ENCODE assay signal across 16 cellular contexts in the genomic region with DNA sequence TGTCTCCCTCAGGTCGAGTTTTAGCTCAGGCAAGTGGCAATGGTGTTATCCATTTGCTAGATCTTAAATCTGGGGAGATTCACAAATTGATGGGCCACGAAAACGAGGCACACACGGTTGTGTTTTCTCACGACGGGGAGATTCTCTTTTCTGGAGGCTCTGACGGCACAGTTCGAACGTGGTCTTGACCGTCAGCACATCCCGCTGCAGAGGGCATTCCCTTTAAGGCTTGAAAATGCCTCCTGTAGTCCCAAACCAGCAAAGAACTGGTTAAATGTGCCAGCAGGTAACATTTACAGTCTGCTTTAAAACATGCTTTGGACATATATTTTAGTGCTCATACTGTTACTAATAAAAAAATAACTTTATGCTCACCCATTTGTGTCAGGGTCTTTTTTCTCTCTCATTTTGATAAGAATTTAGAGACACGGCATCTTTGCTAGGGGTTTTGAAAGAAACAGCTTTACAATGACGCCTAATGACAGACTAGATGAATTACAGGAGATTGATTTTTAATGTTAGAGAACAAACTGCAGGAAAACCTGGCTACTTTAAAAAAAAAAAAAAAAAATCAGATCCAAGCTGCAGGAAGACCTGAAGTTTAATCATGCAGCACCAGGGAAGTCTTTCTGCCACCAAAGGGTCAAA. TPM values are rescaled to one million over a fixed set of nuclear protein-coding genes. Genes with fewer than 3 reads are reported as not detected.
DNase-seq lines count a peak whose midpoint lies in the region; ATAC-seq and TF ChIP-seq lines count a peak whose summit lies in the region.
"Had no signal": no experiment of that assay in that cellular context is flagged by ENCODE, and none has a peak within 500 bp of the region (broad histone marks: within the 10 kb centered on the region; RNA-seq: fewer than 3 reads in every experiment).

No MANE protein-coding gene starts in this region.

- H3K9ac ChIP-seq in parathyroid adenoma: no peak overlapping the region

- H3K79me2 ChIP-seq in parathyroid adenoma: no peaks in the 10 kb centered on the region

- CTCF ChIA-PET in activated CD8-positive, alpha-beta memory T cell treated with anti-CD3 and anti-CD28 coated beads, Interleukin-2, amount 10 ng/mL, durations not matched to agents 7 days and 5 days (lab: Charles Lee): interaction anchor here (0.5 kb wide), 1 partner anchor 591 kb away, joined by 3 read pairs; no protein-coding TSS in a partner anchor

- H3K4me3 Mint-ChIP-seq in immature natural killer cell: no peak overlapping the region
- H3K4me3 Mint-ChIP-seq in activated CD8-positive, alpha-beta memory T cell treated with anti-CD3 and anti-CD28 coated beads, Interleukin-2, amount 10 ng/mL, durations not matched to agents 7 days and 5 days: no peak overlapping the region
- H3K4me3 Mint-ChIP-seq: naive thymus-derived CD8-positive, alpha-beta T cell had no signal

- peak overlapping the region; percentile 3 for H2AFZ ChIP-seq in parathyroid adenoma

- TF ChIP-seq CTCF in WERI-Rb-1 (IDR thresholded peaks at IDR 0.05; ENCODE audit: low read depth, low read length) (no peak), parathyroid adenoma (IDR thresholded peaks at IDR 0.05) (peak; percentile 10)

- no peak overlapping the region for H3K27ac Mint-ChIP-seq in immature natural killer cell
- H3K27ac Mint-ChIP-seq in activated CD8-positive, alpha-beta memory T cell treated with anti-CD3 and anti-CD28 coated beads, Interleukin-2, amount 10 ng/mL, durations not matched to agents 7 days and 5 days: no peak overlapping the region
- H3K27ac Mint-ChIP-seq: naive thymus-derived CD8-positive, alpha-beta T cell had no signal

- H3K36me3 ChIP-seq in WERI-Rb-1 (no peaks in the 10 kb centered on the region), parathyroid adenoma (ENCODE audit: control insufficient read depth, insufficient read depth, low read length) (no peaks in the 10 kb centered on the region)
- H3K36me3 ChIP-seq: gastroesophageal sphincter, thyroid gland had no signal

- H3K27me3 ChIP-seq in WERI-Rb-1 (ENCODE audit: insufficient read depth, low read depth, severe bottlenecking) (no peaks in the 10 kb centered on the region), parathyroid adenoma (ENCODE audit: control insufficient read depth, insufficient read depth, low read length) (no peaks in the 10 kb centered on the region)
- H3K27me3 ChIP-seq: gastroesophageal sphincter, thyroid gland had no signal

- H3K27me3 Mint-ChIP-seq in immature natural killer cell (ENCODE audit: low read depth in 3 of 3): no peaks in the 10 kb centered on the region
- no peaks in the 10 kb centered on the region for H3K27me3 Mint-ChIP-seq in activated CD8-positive, alpha-beta memory T cell treated with anti-CD3 and anti-CD28 coated beads, Interleukin-2, amount 10 ng/mL, durations not matched to agents 7 days and 5 days

- H3K4me2 ChIP-seq in parathyroid adenoma (ENCODE audit: low read length): no peak overlapping the region

- H3K4me1 Mint-ChIP-seq in immature natural killer cell: no peaks in the 10 kb centered on the region
- H3K4me1 Mint-ChIP-seq in activated CD8-positive, alpha-beta memory T cell treated with anti-CD3 and anti-CD28 coated beads, Interleukin-2, amount 10 ng/mL, durations not matched to agents 7 days and 5 days: no peaks in the 10 kb centered on the region
- H3K4me1 Mint-ChIP-seq: naive thymus-derived CD8-positive, alpha-beta T cell had no signal

- H3K4me3 ChIP-seq in WERI-Rb-1 (ENCODE audit: low read depth, low read length) (peak overlapping the region; percentile 26; the same call in 1 of the 2 replicates), parathyroid adenoma (ENCODE audit: low read depth, low read length) (no peak overlapping the region)
- H3K4me3 ChIP-seq: gastroesophageal sphincter, skin epidermis, thyroid gland had no signal

- peak; percentile 6 for DNase-seq in NCI-H1092 treated with DMSO at 0.1 percent for 48 hours (lab: John Stamatoyannopoulos, UW)
- no peak for DNase-seq in NCI-H1092 (lab: John Stamatoyannopoulos, UW)
- DNase-seq in NCI-H2107 (lab: John Stamatoyannopoulos, UW): peak; percentile 3
- no peak for DNase-seq in WERI-Rb-1
- DNase-seq in immature natural killer cell: no peak
- no peak for DNase-seq in activated CD8-positive, alpha-beta memory T cell treated with anti-CD3 and anti-CD28 coated beads, Interleukin-2, amount 10 ng/mL, durations not matched to agents 7 days and 5 days
- DNase-seq: DMS79 treated with DMSO at 0.1 percent for 48 hours, NCI-H1930 had no signal

- no peaks in the 10 kb centered on the region for H3K36me3 Mint-ChIP-seq in immature natural killer cell
- no peaks in the 10 kb centered on the region for H3K36me3 Mint-ChIP-seq in activated CD8-positive, alpha-beta memory T cell treated with anti-CD3 and anti-CD28 coated beads, Interleukin-2, amount 10 ng/mL, durations not matched to agents 7 days and 5 days

- H3K9me3 ChIP-seq in WERI-Rb-1 (ENCODE audit: severe bottlenecking) (no peaks in the 10 kb centered on the region), parathyroid adenoma (ENCODE audit: control insufficient read depth, low read length) (no peaks in the 10 kb centered on the region)
- H3K9me3 ChIP-seq: gastroesophageal sphincter, thyroid gland had no signal

- ATAC-seq in activated CD8-positive, alpha-beta memory T cell treated with anti-CD3 and anti-CD28 coated beads, Interleukin-2, amount 10 ng/mL, durations not matched to agents 7 days and 5 days: no peak
- ATAC-seq in HG03095 (IDR thresholded peaks at IDR 0.05; ENCODE audit: unreplicated experiment): no peak
- ATAC-seq: gastroesophageal sphincter; naive thymus-derived CD8-positive, alpha-beta T cell had no signal

- H3K9me3 Mint-ChIP-seq in immature natural killer cell: peaks cover 0 to 11% (median 0%) of the 10 kb centered on the region in 6 donors
- no peaks in the 10 kb centered on the region for H3K9me3 Mint-ChIP-seq in activated CD8-positive, alpha-beta memory T cell treated with anti-CD3 and anti-CD28 coated beads, Interleukin-2, amount 10 ng/mL, durations not matched to agents 7 days and 5 days (ENCODE audit: low read depth)

- no peak overlapping the region for H3K27ac ChIP-seq in WERI-Rb-1
- H3K27ac ChIP-seq in parathyroid adenoma: no peak overlapping the region
- H3K27ac ChIP-seq: gastroesophageal sphincter, skin epidermis, thyroid gland had no signal

- H3K4me1 ChIP-seq in parathyroid adenoma: no peaks in the 10 kb centered on the region
- H3K4me1 ChIP-seq: gastroesophageal sphincter, thyroid gland had no signal

RNA-seq across cellular contexts. Expression of a gene that starts 0.6 kb away (rescaled TPM):
- polyA plus RNA-seq in immature natural killer cell: not detected
- not detected for total RNA-seq in activated CD8-positive, alpha-beta memory T cell treated with anti-CD3 and anti-CD28 coated beads, Interleukin-2, amount 10 ng/mL, durations not matched to agents 7 days and 5 days
- total RNA-seq: A172; H4; naive thymus-derived CD8-positive, alpha-beta T cell; thyroid gland had no signal
- polyA plus RNA-seq: naive thymus-derived CD8-positive, alpha-beta T cell had no signal

Comparison
In these comparisons a context has a peak if more than half of its experiments do, and no peak if none do; other contexts are left out.
1. DNase-seq: peak in NCI-H1092 treated with DMSO at 0.1 percent for 48 hours (single experiment) and NCI-H2107 (single experiment); none in NCI-H1092 (single experiment), WERI-Rb-1 (single experiment), immature natural killer cell (0 of 3) and activated CD8-positive, alpha-beta memory T cell treated with anti-CD3 and anti-CD28 coated beads, Interleukin-2, amount 10 ng/mL, durations not matched to agents 7 days and 5 days (single experiment).